ENCODE assay signal across 12 cellular contexts in the genomic region with DNA sequence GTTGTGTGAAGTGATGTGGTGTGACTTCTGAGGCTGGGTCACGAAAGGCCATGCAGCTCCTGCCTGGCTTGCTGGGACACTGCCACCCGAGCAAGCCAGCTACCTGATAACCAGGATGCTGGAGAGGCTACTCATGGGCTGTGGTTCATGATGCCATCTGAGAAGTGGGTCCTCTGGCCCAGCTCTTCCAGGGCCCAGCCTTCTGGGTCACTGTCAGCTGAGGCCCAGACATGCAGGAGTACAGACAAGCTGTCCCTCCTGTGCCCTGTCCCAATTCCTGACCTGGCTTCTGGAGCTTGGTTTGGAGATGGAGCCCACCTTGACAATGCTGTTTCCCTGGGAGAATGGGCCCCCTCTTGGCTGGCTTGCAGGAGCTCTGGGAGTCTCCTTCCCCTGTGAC.
A peak's percentile ranks its signal among the peaks of the same experiment; 100 is the strongest.
DNase-seq lines count a peak whose midpoint lies in the region; ATAC-seq and TF ChIP-seq lines count a peak whose summit lies in the region.
"Had no signal": no experiment of that assay in that cellular context is flagged by ENCODE, and none has a peak within 500 bp of the region (broad histone marks: within the 10 kb centered on the region; RNA-seq: fewer than 3 reads in every experiment).

No MANE protein-coding gene starts in this region.

- H3K9me3 ChIP-seq in OCI-LY3 (ENCODE audit: insufficient read depth, low read length) = no peaks in the 10 kb centered on the region
- H3K9me3 ChIP-seq in endocrine pancreas (ENCODE audit: control insufficient read depth, low read length) = no peaks in the 10 kb centered on the region
- no peaks in the 10 kb centered on the region for H3K9me3 ChIP-seq in skeletal muscle satellite cell (replicated peaks; ENCODE audit: low read length)
- no peaks in the 10 kb centered on the region for H3K9me3 ChIP-seq in right atrium auricular region

- TF ChIP-seq CTCF in GM10266 (IDR thresholded peaks at IDR 0.05; ENCODE audit: control insufficient read depth, insufficient read depth, low read depth, missing control alignments) (no peak), OCI-LY3 (IDR thresholded peaks at IDR 0.05; ENCODE audit: low read depth, low read length) (no peak), right atrium auricular region (IDR thresholded peaks at IDR 0.05) (no peak)

- H3K79me2 ChIP-seq in OCI-LY3 (ENCODE audit: low read length) = no peaks in the 10 kb centered on the region

- no peaks in the 10 kb centered on the region for H3K36me3 ChIP-seq in OCI-LY3 (replicated peaks; ENCODE audit: low read depth, low read length)
- H3K36me3 ChIP-seq in endocrine pancreas (ENCODE audit: control insufficient read depth, insufficient read depth, low read length) = no peaks in the 10 kb centered on the region
- H3K36me3 ChIP-seq in skeletal muscle satellite cell (ENCODE audit: insufficient read depth, low read length) = peaks cover 5% of the 10 kb centered on the region
- H3K36me3 ChIP-seq in right atrium auricular region = peaks cover 6% of the 10 kb centered on the region
- H3K36me3 ChIP-seq: WERI-Rb-1 had no signal

- peak overlapping the region; percentile 78; the same call in 1 of the 2 replicates for H3K9ac ChIP-seq in OCI-LY3 (ENCODE audit: low read length)
- no peak overlapping the region for H3K9ac ChIP-seq in endocrine pancreas (ENCODE audit: control insufficient read depth, insufficient read depth, low read length)
- H3K9ac ChIP-seq in skeletal muscle satellite cell (ENCODE audit: low read depth, low read length) = peak overlapping the region; percentile 83

- DNase-seq in GM10266 (ENCODE audit: extremely low spot score) (peak; percentile 29), cerebellum (ENCODE audit: low spot score) (no peak), right atrium auricular region (ENCODE audit: low spot score) (no peak)
- DNase-seq: DMS79; Right ventricle myocardium superior; stimulated activated CD4-positive, alpha-beta T cell treated with anti-CD3 and anti-CD28 coated beads, Interleukin-1b, Interleukin-23, amount 100 ng/mL, for 48 hours; stimulated activated naive CD4-positive, alpha-beta T cell treated with Interleukin-2 at 50 U/mL for 16 hours; WERI-Rb-1 had no signal

- H3K4me2 ChIP-seq in OCI-LY3 (ENCODE audit: low read length) = peak overlapping the region; percentile 98
- H3K4me2 ChIP-seq in skeletal muscle satellite cell (ENCODE audit: low read length) = peak overlapping the region; percentile 99

- H2AFZ ChIP-seq in OCI-LY3 (ENCODE audit: low read depth, low read length) = peak overlapping the region; percentile 93; the same call in 1 of the 2 replicates

- H3K27ac ChIP-seq in OCI-LY3 (ENCODE audit: low read length) (no peak overlapping the region), right atrium auricular region (no peak overlapping the region)
- H3K27ac ChIP-seq: WERI-Rb-1 had no signal

- H3K4me1 ChIP-seq in OCI-LY3 (ENCODE audit: low read length) = peaks cover 10% of the 10 kb centered on the region
- no peaks in the 10 kb centered on the region for H3K4me1 ChIP-seq in endocrine pancreas (ENCODE audit: control insufficient read depth, insufficient read depth, low read length)
- H3K4me1 ChIP-seq in skeletal muscle satellite cell (ENCODE audit: control insufficient read depth, insufficient read depth, low read length) = peaks cover 12% of the 10 kb centered on the region
- H3K4me1 ChIP-seq in right atrium auricular region = peaks cover 0 to 10% of the 10 kb centered on the region in 2 donors

- no peaks in the 10 kb centered on the region for H4K20me1 ChIP-seq in OCI-LY3 (ENCODE audit: insufficient read depth, low read length)

- H3K4me3 ChIP-seq in OCI-LY3 (ENCODE audit: low read length) (no peak overlapping the region), endocrine pancreas (ENCODE audit: control insufficient read depth, insufficient read depth, low read length) (peak overlapping the region; percentile 50), skeletal muscle satellite cell (ENCODE audit: low read length) (no peak overlapping the region), right atrium auricular region (no peak overlapping the region)

- ATAC-seq in GM18907 (IDR thresholded peaks at IDR 0.05; ENCODE audit: unreplicated experiment) = no peak

- H3K27me3 ChIP-seq in OCI-LY3 (ENCODE audit: low read depth, low read length) (no peaks in the 10 kb centered on the region), endocrine pancreas (ENCODE audit: control insufficient read depth, insufficient read depth, low read length) (no peaks in the 10 kb centered on the region), skeletal muscle satellite cell (ENCODE audit: control insufficient read depth, insufficient read depth, low read length) (no peaks in the 10 kb centered on the region), right atrium auricular region (no peaks in the 10 kb centered on the region)
